Comparison of ENCODE assay signal across 9 cellular contexts in genomic region chr5:137666109-137666850, GRCh38.
DNase-seq lines count a peak whose midpoint lies in the region; ATAC-seq lines count a peak whose summit lies in the region.
"Had no signal": no experiment of that assay in that cellular context is flagged by ENCODE, and none has a peak within 500 bp of the region (broad histone marks: within the 10 kb centered on the region; RNA-seq: fewer than 3 reads in every experiment).

No MANE protein-coding gene starts in this region.

- H3K9me3 ChIP-seq in CD4-positive, CD25-positive, alpha-beta regulatory T cell (ENCODE audit: control insufficient read depth in 2 of 2, low read length in 2 of 2), result no peaks in the 10 kb centered on the region

- peak overlapping the region; percentile 40 for H3K4me3 ChIP-seq in CD4-positive, CD25-positive, alpha-beta regulatory T cell (ENCODE audit: low read depth, low read length)

- peaks cover 25% of the 10 kb centered on the region for H3K36me3 Mint-ChIP-seq in CD4-positive, CD25-positive, alpha-beta regulatory T cell
- peaks cover 7% of the 10 kb centered on the region for H3K36me3 Mint-ChIP-seq in activated CD8-positive, alpha-beta T cell treated with anti-CD3 and anti-CD28 coated beads, Interleukin-2, amount 10 ng/mL, durations not matched to agents 7 days and 5 days (ENCODE audit: low read depth)

- peaks cover 2% of the 10 kb centered on the region for H3K36me3 ChIP-seq in CD4-positive, CD25-positive, alpha-beta regulatory T cell (ENCODE audit: control insufficient read depth, insufficient read depth, low read length)

- H3K4me1 Mint-ChIP-seq in CD4-positive, CD25-positive, alpha-beta regulatory T cell, result peaks cover 11 to 23% (median 18%) of the 10 kb centered on the region in 4 donors
- H3K4me1 Mint-ChIP-seq in activated CD8-positive, alpha-beta T cell treated with anti-CD3 and anti-CD28 coated beads, Interleukin-2, amount 10 ng/mL, durations not matched to agents 7 days and 5 days (ENCODE audit: low read depth), result peaks cover 37% of the 10 kb centered on the region

- no peaks in the 10 kb centered on the region for H3K27me3 ChIP-seq in CD4-positive, CD25-positive, alpha-beta regulatory T cell (ENCODE audit: control insufficient read depth, insufficient read depth, low read length)

- peak in 2 of 3 donors; percentile 52 to 81 for DNase-seq in CD4-positive, CD25-positive, alpha-beta regulatory T cell
- peak; percentile 76 for DNase-seq in activated CD8-positive, alpha-beta T cell treated with anti-CD3 and anti-CD28 coated beads, Interleukin-2, amount 10 ng/mL, durations not matched to agents 7 days and 5 days
- no peak for DNase-seq in Right ventricle myocardium superior
- DNase-seq in stimulated activated naive CD4-positive, alpha-beta T cell (lab: John Stamatoyannopoulos, UW), result peak in 4 of 6 experiments; percentile 2 to 51 (median 41)
- DNase-seq in NCI-H82 (lab: John Stamatoyannopoulos, UW), result no peak
- DNase-seq in KG1 (lab: John Stamatoyannopoulos, UW), result no peak

- intact Hi-C loops in Right ventricle myocardium superior (cut with DNase I), result no loop called here

- CTCF ChIA-PET in activated CD8-positive, alpha-beta T cell treated with anti-CD3 and anti-CD28 coated beads, Interleukin-2, amount 10 ng/mL, durations not matched to agents 7 days and 5 days (lab: Charles Lee), result interaction anchor here (0.6 to 7.1 kb wide), 14 partner anchors 8 to 402 kb away, joined by 3 to 71 read pairs (median 5); partner anchors contain the start of gene KLHL3

- peaks cover 13% of the 10 kb centered on the region for H3K4me1 ChIP-seq in CD4-positive, CD25-positive, alpha-beta regulatory T cell (ENCODE audit: control insufficient read depth, insufficient read depth, low read length, poor library complexity, severe bottlenecking)

- peak overlapping the region in 3 of 4 donors; percentile 4 to 38 (median 30) for H3K4me3 Mint-ChIP-seq in CD4-positive, CD25-positive, alpha-beta regulatory T cell
- peak overlapping the region; percentile 10 for H3K4me3 Mint-ChIP-seq in activated CD8-positive, alpha-beta T cell treated with anti-CD3 and anti-CD28 coated beads, Interleukin-2, amount 10 ng/mL, durations not matched to agents 7 days and 5 days

- peak overlapping the region; percentile 38 for H3K27ac ChIP-seq in CD4-positive, CD25-positive, alpha-beta regulatory T cell (ENCODE audit: insufficient read depth, low read length, poor library complexity, severe bottlenecking)

- no peaks in the 10 kb centered on the region for H3K9me3 Mint-ChIP-seq in CD4-positive, CD25-positive, alpha-beta regulatory T cell
- no peaks in the 10 kb centered on the region for H3K9me3 Mint-ChIP-seq in activated CD8-positive, alpha-beta T cell treated with anti-CD3 and anti-CD28 coated beads, Interleukin-2, amount 10 ng/mL, durations not matched to agents 7 days and 5 days (ENCODE audit: insufficient read depth)
- H3K9me3 Mint-ChIP-seq: brain had no signal

- peak overlapping the region; percentile 67 to 95 (median 88) for H3K27ac Mint-ChIP-seq in CD4-positive, CD25-positive, alpha-beta regulatory T cell
- peak overlapping the region; percentile 83 for H3K27ac Mint-ChIP-seq in activated CD8-positive, alpha-beta T cell treated with anti-CD3 and anti-CD28 coated beads, Interleukin-2, amount 10 ng/mL, durations not matched to agents 7 days and 5 days

- ATAC-seq in CD4-positive, CD25-positive, alpha-beta regulatory T cell (ENCODE audit: low read depth in 2 of 2), result peak; percentile 100
- ATAC-seq in GM19468 (IDR thresholded peaks at IDR 0.05; ENCODE audit: extremely low read depth, unreplicated experiment) (peak; percentile 99), HG03558 (IDR thresholded peaks at IDR 0.05; ENCODE audit: extremely low read depth, unreplicated experiment) (peak; percentile 97), Right ventricle myocardium superior (ENCODE audit: poor library complexity) (peak; percentile 95)
- peak; percentile 100 for ATAC-seq in activated CD8-positive, alpha-beta T cell treated with anti-CD3 and anti-CD28 coated beads, Interleukin-2, amount 10 ng/mL, durations not matched to agents 7 days and 5 days

- POLR2A ChIA-PET in activated CD8-positive, alpha-beta T cell treated with anti-CD3 and anti-CD28 coated beads, Interleukin-2, amount 10 ng/mL, durations not matched to agents 7 days and 5 days (lab: Charles Lee), result interaction anchor here (0.8 to 2.2 kb wide), 3 partner anchors 69 to 87 kb away, joined by 3 to 10 read pairs (median 7); partner anchors contain the start of gene KLHL3

- H3K27me3 Mint-ChIP-seq in CD4-positive, CD25-positive, alpha-beta regulatory T cell, result no peaks in the 10 kb centered on the region
- no peaks in the 10 kb centered on the region for H3K27me3 Mint-ChIP-seq in activated CD8-positive, alpha-beta T cell treated with anti-CD3 and anti-CD28 coated beads, Interleukin-2, amount 10 ng/mL, durations not matched to agents 7 days and 5 days (ENCODE audit: low read depth)
- H3K27me3 Mint-ChIP-seq: brain had no signal

Comparison
In these comparisons a context has a peak if more than half of its experiments do, and no peak if none do; other contexts are left out.
1. DNase-seq: peak in CD4-positive, CD25-positive, alpha-beta regulatory T cell (2 of 3), activated CD8-positive, alpha-beta T cell treated with anti-CD3 and anti-CD28 coated beads, Interleukin-2, amount 10 ng/mL, durations not matched to agents 7 days and 5 days (single experiment) and stimulated activated naive CD4-positive, alpha-beta T cell (4 of 6); none in Right ventricle myocardium superior (single experiment), NCI-H82 (single experiment) and KG1 (single experiment).
2. Peak in every context shown above with its lines, with median percentiles within 50 percentile points of each other: ATAC-seq.